Comparison of ENCODE assay signal across 2 cellular contexts in the genomic region with DNA sequence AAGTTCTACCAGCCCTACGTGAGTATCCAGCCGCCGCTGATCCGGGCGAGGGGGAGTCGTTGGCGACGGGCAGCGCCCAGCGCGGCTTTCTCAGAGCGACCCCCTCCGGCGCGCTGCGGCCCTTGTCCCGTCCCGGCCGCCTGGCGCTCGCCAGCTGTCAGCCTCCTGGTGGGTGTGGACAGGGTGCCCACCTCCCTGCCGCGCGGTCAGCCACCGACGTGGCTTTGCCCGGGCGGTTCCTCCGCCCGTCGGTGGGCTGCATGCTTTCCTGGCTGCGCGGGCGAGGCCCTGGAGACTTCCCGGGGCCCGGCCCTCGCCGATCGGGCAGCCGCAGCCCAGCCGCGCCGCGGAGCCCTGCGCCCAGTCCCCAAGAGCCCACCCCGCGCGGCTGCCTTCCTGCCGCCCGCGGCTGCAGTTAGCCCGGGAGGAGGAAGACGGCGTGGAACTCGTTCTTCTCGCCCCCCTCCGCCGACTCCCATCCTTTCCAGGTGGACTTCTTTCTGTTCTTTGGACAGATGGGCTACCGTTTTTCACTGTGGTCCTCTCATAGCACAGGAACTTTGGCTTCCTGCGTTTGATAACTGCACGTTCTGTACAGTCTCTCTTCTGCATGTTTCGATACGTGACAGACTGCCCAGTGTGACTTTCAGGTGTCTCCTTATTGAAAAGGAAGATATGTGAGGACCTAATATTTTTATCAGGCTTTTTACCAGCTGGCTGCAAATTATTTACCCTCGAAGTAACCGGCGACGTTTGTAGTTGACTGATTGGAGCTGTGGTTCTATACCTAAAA.
A peak's percentile ranks its signal among the peaks of the same experiment; 100 is the strongest.
TF ChIP-seq lines count a peak whose summit lies in the region.

No MANE protein-coding gene starts in this region.

TF ChIP-seq in SK-N-SH, 30 proteins besides CTCF, POLR2A, EP300 and RAD21:
- TF ChIP-seq, protein P1, sequence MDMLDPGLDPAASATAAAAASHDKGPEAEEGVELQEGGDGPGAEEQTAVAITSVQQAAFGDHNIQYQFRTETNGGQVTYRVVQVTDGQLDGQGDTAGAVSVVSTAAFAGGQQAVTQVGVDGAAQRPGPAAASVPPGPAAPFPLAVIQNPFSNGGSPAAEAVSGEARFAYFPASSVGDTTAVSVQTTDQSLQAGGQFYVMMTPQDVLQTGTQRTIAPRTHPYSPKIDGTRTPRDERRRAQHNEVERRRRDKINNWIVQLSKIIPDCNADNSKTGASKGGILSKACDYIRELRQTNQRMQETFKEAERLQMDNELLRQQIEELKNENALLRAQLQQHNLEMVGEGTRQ (IDR thresholded peaks at IDR 0.05; ENCODE audit: borderline replicate concordance, low read depth, low read length) = no peak
- TF ChIP-seq SIN3A (IDR thresholded peaks at IDR 0.05; ENCODE audit: borderline replicate concordance, low read depth, low read length) = peak; percentile 80; the same call in 1 of the 2 replicates
- TF ChIP-seq MXI1 (IDR thresholded peaks at IDR 0.05; ENCODE audit: low read depth, low read length) = peak; percentile 24
- TF ChIP-seq USF1 (IDR thresholded peaks at IDR 0.05; ENCODE audit: borderline replicate concordance, low read depth) = no peak
- TF ChIP-seq GABPA (IDR thresholded peaks at IDR 0.05; ENCODE audit: low read depth) = no peak
- 0 out of 2 replicates have a peak, but pooled peaks have one; percentile 4 for TF ChIP-seq TCF12 (IDR thresholded peaks at IDR 0.05)

TF ChIP-seq in HepG2, 621 proteins besides CTCF, POLR2A, EP300 and RAD21 (continues in another document):
- TF ChIP-seq, protein P2, sequence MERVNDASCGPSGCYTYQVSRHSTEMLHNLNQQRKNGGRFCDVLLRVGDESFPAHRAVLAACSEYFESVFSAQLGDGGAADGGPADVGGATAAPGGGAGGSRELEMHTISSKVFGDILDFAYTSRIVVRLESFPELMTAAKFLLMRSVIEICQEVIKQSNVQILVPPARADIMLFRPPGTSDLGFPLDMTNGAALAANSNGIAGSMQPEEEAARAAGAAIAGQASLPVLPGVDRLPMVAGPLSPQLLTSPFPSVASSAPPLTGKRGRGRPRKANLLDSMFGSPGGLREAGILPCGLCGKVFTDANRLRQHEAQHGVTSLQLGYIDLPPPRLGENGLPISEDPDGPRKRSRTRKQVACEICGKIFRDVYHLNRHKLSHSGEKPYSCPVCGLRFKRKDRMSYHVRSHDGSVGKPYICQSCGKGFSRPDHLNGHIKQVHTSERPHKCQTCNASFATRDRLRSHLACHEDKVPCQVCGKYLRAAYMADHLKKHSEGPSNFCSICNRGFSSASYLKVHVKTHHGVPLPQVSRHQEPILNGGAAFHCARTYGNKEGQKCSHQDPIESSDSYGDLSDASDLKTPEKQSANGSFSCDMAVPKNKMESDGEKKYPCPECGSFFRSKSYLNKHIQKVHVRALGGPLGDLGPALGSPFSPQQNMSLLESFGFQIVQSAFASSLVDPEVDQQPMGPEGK (CRISPR knock-in tag; IDR thresholded peaks at IDR 0.05) = peak; percentile 11; the same call in 1 of the 2 replicates
- TF ChIP-seq PPARG (CRISPR knock-in tag; conservative IDR thresholded peaks at IDR 0.05) (no peak), ZC3H13 (CRISPR knock-in tag; IDR thresholded peaks at IDR 0.05) (0 out of 2 replicates have a peak, but pooled peaks have one; percentile 11), ZNF800 (CRISPR knock-in tag; IDR thresholded peaks at IDR 0.05) (peak; percentile 31; the same call in 1 of the 2 replicates), SALL1 (CRISPR knock-in tag; IDR thresholded peaks at IDR 0.05) (peak; percentile 8; the same call in 1 of the 2 replicates), ZBTB7B (CRISPR knock-in tag; IDR thresholded peaks at IDR 0.05) (peak; percentile 80), ZNF713 (CRISPR knock-in tag; IDR thresholded peaks at IDR 0.05) (no peak; the same call in 1 of the 2 replicates), SMYD3 (CRISPR knock-in tag; IDR thresholded peaks at IDR 0.05) (no peak), ZSCAN31 (CRISPR knock-in tag; IDR thresholded peaks at IDR 0.05; ENCODE audit: low read depth) (no peak), RXRB (CRISPR knock-in tag; IDR thresholded peaks at IDR 0.05; ENCODE audit: borderline replicate concordance) (no peak), ZNF549 (CRISPR knock-in tag; IDR thresholded peaks at IDR 0.05) (no peak), TBX2 (CRISPR knock-in tag; IDR thresholded peaks at IDR 0.05; ENCODE audit: borderline replicate concordance) (no peak), SNAPC4 (CRISPR knock-in tag; IDR thresholded peaks at IDR 0.05) (no peak), NKX3-1 (CRISPR knock-in tag; IDR thresholded peaks at IDR 0.05) (no peak), ZNF331 (CRISPR knock-in tag; IDR thresholded peaks at IDR 0.05) (peak; percentile 3; the same call in 1 of the 2 replicates), ZNF546 (CRISPR knock-in tag; conservative IDR thresholded peaks at IDR 0.05) (no peak), MXD4 (CRISPR knock-in tag; IDR thresholded peaks at IDR 0.05) (no peak), AKAP8 (CRISPR knock-in tag; IDR thresholded peaks at IDR 0.05) (no peak), FOSL1 (CRISPR knock-in tag; IDR thresholded peaks at IDR 0.05; ENCODE audit: borderline replicate concordance) (no peak)
- TF ChIP-seq, protein P3, sequence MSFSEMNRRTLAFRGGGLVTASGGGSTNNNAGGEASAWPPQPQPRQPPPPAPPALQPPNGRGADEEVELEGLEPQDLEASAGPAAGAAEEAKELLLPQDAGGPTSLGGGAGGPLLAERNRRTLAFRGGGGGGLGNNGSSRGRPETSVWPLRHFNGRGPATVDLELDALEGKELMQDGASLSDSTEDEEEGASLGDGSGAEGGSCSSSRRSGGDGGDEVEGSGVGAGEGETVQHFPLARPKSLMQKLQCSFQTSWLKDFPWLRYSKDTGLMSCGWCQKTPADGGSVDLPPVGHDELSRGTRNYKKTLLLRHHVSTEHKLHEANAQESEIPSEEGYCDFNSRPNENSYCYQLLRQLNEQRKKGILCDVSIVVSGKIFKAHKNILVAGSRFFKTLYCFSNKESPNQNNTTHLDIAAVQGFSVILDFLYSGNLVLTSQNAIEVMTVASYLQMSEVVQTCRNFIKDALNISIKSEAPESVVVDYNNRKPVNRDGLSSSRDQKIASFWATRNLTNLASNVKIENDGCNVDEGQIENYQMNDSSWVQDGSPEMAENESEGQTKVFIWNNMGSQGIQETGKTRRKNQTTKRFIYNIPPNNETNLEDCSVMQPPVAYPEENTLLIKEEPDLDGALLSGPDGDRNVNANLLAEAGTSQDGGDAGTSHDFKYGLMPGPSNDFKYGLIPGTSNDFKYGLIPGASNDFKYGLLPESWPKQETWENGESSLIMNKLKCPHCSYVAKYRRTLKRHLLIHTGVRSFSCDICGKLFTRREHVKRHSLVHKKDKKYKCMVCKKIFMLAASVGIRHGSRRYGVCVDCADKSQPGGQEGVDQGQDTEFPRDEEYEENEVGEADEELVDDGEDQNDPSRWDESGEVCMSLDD (CRISPR knock-in tag; IDR thresholded peaks at IDR 0.05; ENCODE audit: borderline replicate concordance) = 0 out of 2 replicates have a peak, but pooled peaks have one; percentile 44
- TF ChIP-seq, protein P4, sequence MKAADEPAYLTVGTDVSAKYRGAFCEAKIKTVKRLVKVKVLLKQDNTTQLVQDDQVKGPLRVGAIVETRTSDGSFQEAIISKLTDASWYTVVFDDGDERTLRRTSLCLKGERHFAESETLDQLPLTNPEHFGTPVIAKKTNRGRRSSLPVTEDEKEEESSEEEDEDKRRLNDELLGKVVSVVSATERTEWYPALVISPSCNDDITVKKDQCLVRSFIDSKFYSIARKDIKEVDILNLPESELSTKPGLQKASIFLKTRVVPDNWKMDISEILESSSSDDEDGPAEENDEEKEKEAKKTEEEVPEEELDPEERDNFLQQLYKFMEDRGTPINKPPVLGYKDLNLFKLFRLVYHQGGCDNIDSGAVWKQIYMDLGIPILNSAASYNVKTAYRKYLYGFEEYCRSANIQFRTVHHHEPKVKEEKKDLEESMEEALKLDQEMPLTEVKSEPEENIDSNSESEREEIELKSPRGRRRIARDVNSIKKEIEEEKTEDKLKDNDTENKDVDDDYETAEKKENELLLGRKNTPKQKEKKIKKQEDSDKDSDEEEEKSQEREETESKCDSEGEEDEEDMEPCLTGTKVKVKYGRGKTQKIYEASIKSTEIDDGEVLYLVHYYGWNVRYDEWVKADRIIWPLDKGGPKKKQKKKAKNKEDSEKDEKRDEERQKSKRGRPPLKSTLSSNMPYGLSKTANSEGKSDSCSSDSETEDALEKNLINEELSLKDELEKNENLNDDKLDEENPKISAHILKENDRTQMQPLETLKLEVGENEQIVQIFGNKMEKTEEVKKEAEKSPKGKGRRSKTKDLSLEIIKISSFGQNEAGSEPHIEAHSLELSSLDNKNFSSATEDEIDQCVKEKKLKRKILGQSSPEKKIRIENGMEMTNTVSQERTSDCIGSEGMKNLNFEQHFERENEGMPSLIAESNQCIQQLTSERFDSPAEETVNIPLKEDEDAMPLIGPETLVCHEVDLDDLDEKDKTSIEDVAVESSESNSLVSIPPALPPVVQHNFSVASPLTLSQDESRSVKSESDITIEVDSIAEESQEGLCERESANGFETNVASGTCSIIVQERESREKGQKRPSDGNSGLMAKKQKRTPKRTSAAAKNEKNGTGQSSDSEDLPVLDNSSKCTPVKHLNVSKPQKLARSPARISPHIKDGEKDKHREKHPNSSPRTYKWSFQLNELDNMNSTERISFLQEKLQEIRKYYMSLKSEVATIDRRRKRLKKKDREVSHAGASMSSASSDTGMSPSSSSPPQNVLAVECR (CRISPR knock-in tag; IDR thresholded peaks at IDR 0.05; ENCODE audit: borderline replicate concordance) = peak; percentile 82
